Comparison of ENCODE assay signal across 8 cellular contexts in the genomic region with DNA sequence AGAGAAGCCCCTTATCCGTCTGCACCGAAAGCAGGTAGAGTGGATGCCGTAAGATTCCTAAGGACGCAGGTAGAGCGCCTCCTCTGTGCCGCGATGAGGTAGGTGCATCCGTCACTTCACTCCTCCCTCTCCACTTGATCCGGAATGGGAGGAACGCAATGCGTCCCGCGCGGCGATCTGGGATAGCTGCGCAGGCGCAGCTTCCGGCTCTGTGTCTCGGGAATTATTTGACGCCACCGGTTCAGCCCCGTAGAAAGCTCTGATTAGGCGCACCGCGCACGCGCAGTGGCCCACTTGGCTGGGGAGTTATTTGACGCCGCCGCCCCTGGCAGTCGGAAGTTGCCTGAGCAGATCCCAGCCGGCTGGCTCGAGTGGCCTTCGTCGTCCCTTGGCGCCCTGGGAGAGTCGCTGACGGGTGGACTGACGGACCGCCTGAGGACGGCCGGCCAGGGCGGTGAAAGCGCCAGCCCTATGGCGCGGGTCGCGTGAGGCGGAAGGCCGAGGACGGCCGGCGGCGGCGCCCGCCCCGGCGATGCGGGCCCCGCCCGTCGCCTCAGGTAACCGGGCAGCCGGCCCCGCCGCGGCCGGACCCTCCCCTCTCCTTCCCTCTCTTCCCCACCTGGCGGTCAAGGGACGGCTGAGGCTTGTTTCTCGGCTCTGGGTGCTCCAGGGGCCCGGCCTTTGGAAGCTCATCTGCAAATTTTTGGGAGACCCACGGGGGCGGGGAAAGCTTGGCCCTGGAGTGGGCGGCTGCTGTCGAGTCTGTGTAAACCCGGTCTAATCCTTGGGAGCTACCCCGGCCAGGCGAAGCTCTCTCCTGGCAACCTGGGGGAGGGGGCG. TPM values are rescaled to one million over a fixed set of nuclear protein-coding genes. Genes with fewer than 3 reads are reported as not detected.
DNase-seq lines count a peak whose midpoint lies in the region; ATAC-seq and TF ChIP-seq lines count a peak whose summit lies in the region.

A gene (plus strand): TSS at position 331 of the 840 bp plus-strand sequence. CDS start 15,590 bp downstream, outside the sequence.

- peaks cover 35% of the 10 kb centered on the region for H4K20me1 ChIP-seq in DND-41 (ENCODE audit: insufficient read depth, low read length)

- peak; percentile 54 to 82 for TF ChIP-seq POLR2A in Peyer's patch (IDR thresholded peaks at IDR 0.05)

- H3K4me1 ChIP-seq in DND-41 (ENCODE audit: insufficient read depth, low read length): peaks cover 35% of the 10 kb centered on the region
- peaks cover 0 to 28% (median 12%) of the 10 kb centered on the region in 4 donors for H3K4me1 ChIP-seq in Peyer's patch
- H3K4me1 ChIP-seq in muscle layer of colon (ENCODE audit: insufficient read depth, low read length): peaks cover 11% of the 10 kb centered on the region

- H3K36me3 ChIP-seq in DND-41 (ENCODE audit: insufficient read depth, low read length) (no peaks in the 10 kb centered on the region), KOPT-K1 (ENCODE audit: insufficient read depth, low read length) (no peaks in the 10 kb centered on the region), Peyer's patch (no peaks in the 10 kb centered on the region), muscle layer of colon (ENCODE audit: insufficient read depth, low read length) (no peaks in the 10 kb centered on the region)

- ATAC-seq in DND-41 (ENCODE audit: insufficient read depth, low read depth): peak; percentile 95
- ATAC-seq in GM21786 (IDR thresholded peaks at IDR 0.05; ENCODE audit: unreplicated experiment): peak; percentile 88
- peak; percentile 98 for ATAC-seq in esophagus mucosa

- no peaks in the 10 kb centered on the region for H3K27me3 ChIP-seq in DND-41 (ENCODE audit: insufficient read depth, low read length, poor library complexity)
- no peaks in the 10 kb centered on the region for H3K27me3 ChIP-seq in Peyer's patch
- H3K27me3 ChIP-seq in muscle layer of colon (ENCODE audit: control insufficient read depth in 1 of 2, insufficient read depth in 2 of 2, low read length in 2 of 2): no peaks in the 10 kb centered on the region

- DNase-seq in DND-41 (peak; percentile 99), Peyer's patch (peak; percentile 98 to 100 (median 99))
- peak; percentile 97 to 99 for DNase-seq in activated T-cell treated with anti-CD3 and anti-CD28 coated beads, Interleukin-2, amount 50 U/mL, for 48 hours
- peak; percentile 92 for DNase-seq in stimulated activated CD8-positive, alpha-beta memory T cell treated with anti-CD3 and anti-CD28 coated beads, Interleukin-7, amount 100 ng/mL, for 24 hours (ENCODE audit: low read depth)

- H3K9ac ChIP-seq in DND-41 (ENCODE audit: low read depth, low read length) (peak within 1 kb of the TSS; percentile 67), muscle layer of colon (ENCODE audit: low read length) (peak within 1 kb of the TSS; percentile 28)

- H2AFZ ChIP-seq in DND-41 (ENCODE audit: low read depth, low read length): peak within 1 kb of the TSS; percentile 96

- peak within 1 kb of the TSS; percentile 54 to 69 for H3K4me3 ChIP-seq in DND-41 (ENCODE audit: low read depth in 1 of 2, low read length in 2 of 2)
- H3K4me3 ChIP-seq in Peyer's patch: peak within 1 kb of the TSS; percentile 77 to 94 (median 90)
- H3K4me3 ChIP-seq in muscle layer of colon (ENCODE audit: low read depth in 1 of 2, low read length in 2 of 2): peak within 1 kb of the TSS; percentile 70 to 75

- peak; percentile 67 for TF ChIP-seq CTCF in DND-41 (IDR thresholded peaks at IDR 0.05; ENCODE audit: borderline replicate concordance, extremely low read depth, low read length, poor library complexity, severe bottlenecking)
- peak in 5 of 6 experiments; percentile 9 to 55 (median 52) for TF ChIP-seq CTCF in Peyer's patch (IDR thresholded peaks at IDR 0.05)

- peak within 1 kb of the TSS; percentile 95 for H3K4me2 ChIP-seq in DND-41 (ENCODE audit: insufficient read depth, low read length)

- H3K9me3 ChIP-seq in DND-41 (ENCODE audit: insufficient read depth, low read length, severe bottlenecking) (no peaks in the 10 kb centered on the region), KOPT-K1 (ENCODE audit: insufficient read depth, low read length, poor library complexity, severe bottlenecking) (no peaks in the 10 kb centered on the region), Peyer's patch (no peaks in the 10 kb centered on the region), muscle layer of colon (ENCODE audit: low read length) (no peaks in the 10 kb centered on the region)

- H3K27ac ChIP-seq in DND-41 (ENCODE audit: low read length) (peak within 1 kb of the TSS; percentile 57), KOPT-K1 (ENCODE audit: low read depth, low read length, poor library complexity, severe bottlenecking) (peak within 1 kb of the TSS; percentile 65), Peyer's patch (peak within 1 kb of the TSS; percentile 91 to 98 (median 92)), muscle layer of colon (ENCODE audit: low read depth, low read length) (peak within 1 kb of the TSS; percentile 89)

- H3K79me2 ChIP-seq in DND-41 (ENCODE audit: insufficient read depth, low read length): peaks cover 49% of the 10 kb centered on the region

RNA-seq across cellular contexts. Expression of the gene that starts here (rescaled TPM):
- total RNA-seq in Peyer's patch (10 to 100 TPM; 54.7 to 69.2 (median 61.1) TPM), esophagus mucosa (19.8 TPM)

Comparison
In these comparisons a context has a peak if more than half of its experiments do, and no peak if none do; other contexts are left out.
1. Peak in every context shown above with its lines: DNase-seq, ATAC-seq, H3K4me3 ChIP-seq and H3K27ac ChIP-seq.